In genomic region chr2:47346107-47346506, GRCh38 we compare ENCODE assay signal across 15 cellular contexts. TPM values are rescaled to one million over a fixed set of nuclear protein-coding genes. Genes with fewer than 3 reads are reported as not detected.
DNase-seq lines count a peak whose midpoint lies in the region; ATAC-seq and TF ChIP-seq lines count a peak whose summit lies in the region.
"Had no signal": no experiment of that assay in that cellular context is flagged by ENCODE, and none has a peak within 500 bp of the region (broad histone marks: within the 10 kb centered on the region; RNA-seq: fewer than 3 reads in every experiment).

No MANE protein-coding gene starts in this region.

- H3K9me3 ChIP-seq in ES-I3 (ENCODE audit: control insufficient read depth, insufficient read depth, low read length) (no peaks in the 10 kb centered on the region), endodermal cell (ENCODE audit: control insufficient read depth, low read length) (no peaks in the 10 kb centered on the region), neuron (ENCODE audit: low read length) (no peaks in the 10 kb centered on the region)
- H3K9me3 ChIP-seq: psoas muscle had no signal

- peak overlapping the region; percentile 88 for H3K4me3 Mint-ChIP-seq in endodermal cell
- no peak overlapping the region for H3K4me3 Mint-ChIP-seq in T-cell
- H3K4me3 Mint-ChIP-seq: activated naive CD4-positive, alpha-beta T cell treated with anti-CD3 and anti-CD28 coated beads, Interleukin-2, amount 10 ng/mL, durations not matched to agents 7 days and 5 days had no signal

- H3K9me3 Mint-ChIP-seq in endodermal cell = no peaks in the 10 kb centered on the region
- no peaks in the 10 kb centered on the region for H3K9me3 Mint-ChIP-seq in T-cell
- H3K9me3 Mint-ChIP-seq: activated naive CD4-positive, alpha-beta T cell treated with anti-CD3 and anti-CD28 coated beads, Interleukin-2, amount 10 ng/mL, durations not matched to agents 7 days and 5 days; CD4-positive, alpha-beta memory T cell had no signal

- H3K4me1 ChIP-seq in ES-I3 (ENCODE audit: insufficient read depth, low read length) (peaks cover 14% of the 10 kb centered on the region), endodermal cell (ENCODE audit: control insufficient read depth, insufficient read depth, low read length) (peaks cover 15% of the 10 kb centered on the region), neuron (ENCODE audit: insufficient read depth, low read length) (peaks cover 19% of the 10 kb centered on the region)

- 46 to 49% methylated on average over 2 to 3 of the region's 3 CpGs for WGBS in endodermal cell (ENCODE audit: insufficient coverage in 1 of 2, insufficient read length in 1 of 2), 2 experiments

- CTCF ChIA-PET in T-cell (lab: Charles Lee) = no interaction called here

- H3K27ac Mint-ChIP-seq in endodermal cell (peak overlapping the region; percentile 95), T-cell (no peak overlapping the region)
- H3K27ac Mint-ChIP-seq: activated naive CD4-positive, alpha-beta T cell treated with anti-CD3 and anti-CD28 coated beads, Interleukin-2, amount 10 ng/mL, durations not matched to agents 7 days and 5 days; CD4-positive, alpha-beta memory T cell had no signal

- H3K4me1 Mint-ChIP-seq in endodermal cell = peaks cover 39% of the 10 kb centered on the region
- H3K4me1 Mint-ChIP-seq in T-cell = peaks cover 9 to 14% (median 13%) of the 10 kb centered on the region in 3 donors
- H3K4me1 Mint-ChIP-seq: activated naive CD4-positive, alpha-beta T cell treated with anti-CD3 and anti-CD28 coated beads, Interleukin-2, amount 10 ng/mL, durations not matched to agents 7 days and 5 days had no signal

- H3K36me3 ChIP-seq in ES-I3 (ENCODE audit: insufficient read depth, low read length) (no peaks in the 10 kb centered on the region), endodermal cell (ENCODE audit: control insufficient read depth, insufficient read depth, low read length) (peaks cover 3% of the 10 kb centered on the region), neuron (ENCODE audit: insufficient read depth, low read length) (peaks cover 2% of the 10 kb centered on the region)

- H3K27me3 Mint-ChIP-seq in endodermal cell (ENCODE audit: insufficient read depth) = no peaks in the 10 kb centered on the region
- H3K27me3 Mint-ChIP-seq in T-cell = peaks cover 20 to 23% of the 10 kb centered on the region in 2 donors

- H3K9ac ChIP-seq in ES-I3 (ENCODE audit: low read depth, low read length) = peak overlapping the region; percentile 74
- H3K9ac ChIP-seq in endodermal cell (ENCODE audit: extremely low read depth, low read length, poor library complexity, severe bottlenecking) = peak overlapping the region; percentile 94

- H3K4me3 ChIP-seq in endodermal cell (ENCODE audit: low read length) (peak overlapping the region; percentile 91), neuron (ENCODE audit: low read length) (peak overlapping the region; percentile 70)

- DNase-seq in NCI-H146 treated with DMSO at 0.1 percent for 48 hours (lab: John Stamatoyannopoulos, UW; ENCODE audit: unreplicated experiment) (peak; percentile 22), endodermal cell (peak; percentile 68), T-cell (no peak)
- DNase-seq in effector CD4-positive, alpha-beta T cell = no peak
- DNase-seq: activated naive CD4-positive, alpha-beta T cell treated with anti-CD3 and anti-CD28 coated beads, Interleukin-2, amount 10 ng/mL, durations not matched to agents 7 days and 5 days; CD4-positive, alpha-beta memory T cell; left colon; psoas muscle; stimulated activated CD4-positive, alpha-beta T cell treated with anti-CD3 and anti-CD28 coated beads, Interleukin-2, amount 100 ng/mL, for 48 hours; stimulated activated naive CD8-positive, alpha-beta T cell treated with anti-CD3 and anti-CD28 coated beads, Interleukin-15, Interleukin-2, amounts not matched to agents 100 U/mL and 50 U/mL, for 24 hours had no signal

- ATAC-seq in T-cell (replicated peaks in 1 of 4) (no peak), GM18870 (IDR thresholded peaks at IDR 0.05; ENCODE audit: unreplicated experiment) (no peak), HG03521 (IDR thresholded peaks at IDR 0.05; ENCODE audit: unreplicated experiment) (no peak)
- ATAC-seq: stimulated activated naive CD8-positive, alpha-beta T cell treated with anti-CD3 and anti-CD28 coated beads, Interleukin-15, Interleukin-2, amounts not matched to agents 100 U/mL and 50 U/mL, for 24 hours had no signal

- peak overlapping the region; percentile 100 for H3K27ac ChIP-seq in endodermal cell (ENCODE audit: low read depth, low read length)
- H3K27ac ChIP-seq: psoas muscle had no signal

- H2AFZ ChIP-seq in neuron (ENCODE audit: low read depth, low read length) = peak overlapping the region; percentile 37

- no peaks in the 10 kb centered on the region for H3K27me3 ChIP-seq in endodermal cell (ENCODE audit: control insufficient read depth, insufficient read depth, low read length, poor library complexity, severe bottlenecking)
- H3K27me3 ChIP-seq in neuron (ENCODE audit: insufficient read depth, low read length) = no peaks in the 10 kb centered on the region

- no peak for TF ChIP-seq CTCF in endodermal cell (conservative IDR thresholded peaks at IDR 0.05)

- POLR2A ChIA-PET in T-cell (lab: Charles Lee) = no interaction called here

- H3K36me3 Mint-ChIP-seq in endodermal cell (ENCODE audit: low read depth) = peaks cover 14% of the 10 kb centered on the region
- no peaks in the 10 kb centered on the region for H3K36me3 Mint-ChIP-seq in T-cell
- H3K36me3 Mint-ChIP-seq: activated naive CD4-positive, alpha-beta T cell treated with anti-CD3 and anti-CD28 coated beads, Interleukin-2, amount 10 ng/mL, durations not matched to agents 7 days and 5 days; CD4-positive, alpha-beta memory T cell had no signal

RNA-seq across cellular contexts. Expression of gene EPCAM, which starts 23.0 kb away (rescaled TPM):
- 100 to 1,000 TPM; 523 to 543 TPM for total RNA-seq in endodermal cell
- 76.7 TPM for polyA plus RNA-seq in endodermal cell (2013, experiment 1 of 2)
- 65.5 TPM for polyA plus RNA-seq in endodermal cell (2013, experiment 2 of 2)
- total RNA-seq in T-cell = 1 to 10 TPM in 2 of 5 donors, under 1 TPM in 1, not detected in 2; 0.39 to 1.7 (median 1.6) TPM
- total RNA-seq: CD4-positive, alpha-beta memory T cell; T-helper 2 cell treated with Interferon-gamma antibody and Interleukin-4, amounts not matched to agents 100 ng/mL and 5 ng/mL, for 36 hours had no signal
- polyA plus RNA-seq: CD4-positive, alpha-beta memory T cell had no signal

RNA-seq across cellular contexts. Expression of gene MSH2, which starts 56.8 kb away (rescaled TPM):
- total RNA-seq in endodermal cell (100 to 1,000 TPM; 126 to 135 TPM), T-cell (10 to 100 TPM; 16.6 to 29.1 (median 23.2) TPM)
- polyA plus RNA-seq in endodermal cell (2013, experiment 1 of 2) = 76.6 TPM
- polyA plus RNA-seq in endodermal cell (2013, experiment 2 of 2) = 75.8 TPM

Comparison
In these comparisons a context has a peak if more than half of its experiments do, and no peak if none do; other contexts are left out.
1. DNase-seq: peak in NCI-H146 treated with DMSO at 0.1 percent for 48 hours (single experiment) and endodermal cell (single experiment); none in T-cell (0 of 34) and effector CD4-positive, alpha-beta T cell (single experiment).
2. RNA of gene EPCAM, which starts 23.0 kb away (total RNA-seq): 523 to 543 TPM in endodermal cell; 0.39 to 1.7 TPM in T-cell; every median in the first group is over 100 times any median in the second.
3. RNA of gene MSH2, which starts 56.8 kb away (total RNA-seq): 126 to 135 TPM in endodermal cell; 16.6 to 29.1 TPM in T-cell; every median in the first group is over 4 times any median in the second.